ENCODE assay signal across 20 cellular contexts in genomic region chr12:97267803-97268202, GRCh38.
"Had no signal": no experiment of that assay in that cellular context is flagged by ENCODE, and none has a peak within 500 bp of the region (broad histone marks: within the 10 kb centered on the region; RNA-seq: fewer than 3 reads in every experiment).

No MANE protein-coding gene starts in this region.

- H3K4me1 ChIP-seq: esophagus squamous epithelium, heart right ventricle, left lung, parathyroid adenoma, uterus had no signal

- H3K9me3 ChIP-seq: esophagus squamous epithelium, neutrophil, uterus had no signal

- H3K4me1 Mint-ChIP-seq: activated CD4-positive, alpha-beta memory T cell treated with anti-CD3 and anti-CD28 coated beads, Interleukin-2, amount 10 ng/mL, durations not matched to agents 7 days and 5 days; activated CD8-positive, alpha-beta memory T cell treated with anti-CD3 and anti-CD28 coated beads, Interleukin-2, amount 10 ng/mL, durations not matched to agents 7 days and 5 days; naive thymus-derived CD4-positive, alpha-beta T cell had no signal

- H3K27ac Mint-ChIP-seq: activated CD4-positive, alpha-beta memory T cell treated with anti-CD3 and anti-CD28 coated beads, Interleukin-2, amount 10 ng/mL, durations not matched to agents 7 days and 5 days; activated CD8-positive, alpha-beta memory T cell treated with anti-CD3 and anti-CD28 coated beads, Interleukin-2, amount 10 ng/mL, durations not matched to agents 7 days and 5 days; activated naive CD8-positive, alpha-beta T cell; dendritic cell treated with granulocyte-macrophage colony-stimulating factor and Interleukin-4, amounts not matched to agents 40 ng/mL and 50 ng/mL, for 4 days; naive thymus-derived CD4-positive, alpha-beta T cell; T-helper 2 cell treated with Interferon-gamma antibody and Interleukin-4, amounts not matched to agents 5 μg/mL and 100 μg/mL, for 36 hours had no signal

- H3K4me3 ChIP-seq: cardiac muscle cell, esophagus squamous epithelium, heart right ventricle, left lung, mucosa of descending colon, uterus had no signal

- H3K27me3 ChIP-seq: cardiac muscle cell, esophagus squamous epithelium, heart right ventricle, left lung, neutrophil, uterus had no signal

- H3K27ac ChIP-seq: cardiac muscle cell, esophagus squamous epithelium, heart right ventricle, left lung, neutrophil, parathyroid adenoma, uterus had no signal

- H3K4me3 Mint-ChIP-seq: activated CD4-positive, alpha-beta memory T cell treated with anti-CD3 and anti-CD28 coated beads, Interleukin-2, amount 10 ng/mL, durations not matched to agents 7 days and 5 days; activated CD8-positive, alpha-beta memory T cell treated with anti-CD3 and anti-CD28 coated beads, Interleukin-2, amount 10 ng/mL, durations not matched to agents 7 days and 5 days; activated naive CD8-positive, alpha-beta T cell; dendritic cell treated with granulocyte-macrophage colony-stimulating factor and Interleukin-4, amounts not matched to agents 40 ng/mL and 50 ng/mL, for 4 days; naive thymus-derived CD4-positive, alpha-beta T cell; T-helper 2 cell treated with Interferon-gamma antibody and Interleukin-4, amounts not matched to agents 5 μg/mL and 100 μg/mL, for 36 hours had no signal

- ATAC-seq: activated CD8-positive, alpha-beta memory T cell treated with anti-CD3 and anti-CD28 coated beads, Interleukin-2, amount 10 ng/mL, durations not matched to agents 7 days and 5 days; heart right ventricle; left lung; mucosa of descending colon; naive thymus-derived CD4-positive, alpha-beta T cell had no signal

- DNase-seq: activated CD4-positive, alpha-beta memory T cell treated with anti-CD3 and anti-CD28 coated beads, Interleukin-2, amount 10 ng/mL, durations not matched to agents 7 days and 5 days; activated CD4-positive, alpha-beta T cell treated with anti-CD3 and anti-CD28 coated beads for 48 hours; activated CD4-positive, CD25-positive, alpha-beta regulatory T cell; activated CD8-positive, alpha-beta memory T cell treated with anti-CD3 and anti-CD28 coated beads, Interleukin-2, amount 10 ng/mL, durations not matched to agents 7 days and 5 days; effector memory CD4-positive, alpha-beta T cell; esophagus squamous epithelium; heart right ventricle; left lung; mucosa of descending colon; naive thymus-derived CD4-positive, alpha-beta T cell; stimulated activated CD4-positive, alpha-beta T cell treated with anti-CD3 and anti-CD28 coated beads, Interleukin-1b, Interleukin-23, amount 100 ng/mL, for 48 hours; stimulated activated CD8-positive, alpha-beta memory T cell treated with anti-CD3 and anti-CD28 coated beads, Interleukin-4, amount 100 ng/mL, for 48 hours; stimulated activated naive CD4-positive, alpha-beta T cell; uterus had no signal

- H3K9me3 Mint-ChIP-seq: activated CD4-positive, alpha-beta memory T cell treated with anti-CD3 and anti-CD28 coated beads, Interleukin-2, amount 10 ng/mL, durations not matched to agents 7 days and 5 days; T-helper 2 cell treated with Interferon-gamma antibody and Interleukin-4, amounts not matched to agents 5 μg/mL and 100 μg/mL, for 36 hours had no signal

- H3K36me3 ChIP-seq: cardiac muscle cell, esophagus squamous epithelium, heart right ventricle, left lung, neutrophil, uterus had no signal

- H3K27me3 Mint-ChIP-seq: activated CD8-positive, alpha-beta memory T cell treated with anti-CD3 and anti-CD28 coated beads, Interleukin-2, amount 10 ng/mL, durations not matched to agents 7 days and 5 days; dendritic cell treated with granulocyte-macrophage colony-stimulating factor and Interleukin-4, amounts not matched to agents 40 ng/mL and 50 ng/mL, for 4 days had no signal

- H3K36me3 Mint-ChIP-seq: activated CD8-positive, alpha-beta memory T cell treated with anti-CD3 and anti-CD28 coated beads, Interleukin-2, amount 10 ng/mL, durations not matched to agents 7 days and 5 days; activated naive CD8-positive, alpha-beta T cell had no signal
